Comparison of ENCODE assay signal across 9 cellular contexts in the genomic region with DNA sequence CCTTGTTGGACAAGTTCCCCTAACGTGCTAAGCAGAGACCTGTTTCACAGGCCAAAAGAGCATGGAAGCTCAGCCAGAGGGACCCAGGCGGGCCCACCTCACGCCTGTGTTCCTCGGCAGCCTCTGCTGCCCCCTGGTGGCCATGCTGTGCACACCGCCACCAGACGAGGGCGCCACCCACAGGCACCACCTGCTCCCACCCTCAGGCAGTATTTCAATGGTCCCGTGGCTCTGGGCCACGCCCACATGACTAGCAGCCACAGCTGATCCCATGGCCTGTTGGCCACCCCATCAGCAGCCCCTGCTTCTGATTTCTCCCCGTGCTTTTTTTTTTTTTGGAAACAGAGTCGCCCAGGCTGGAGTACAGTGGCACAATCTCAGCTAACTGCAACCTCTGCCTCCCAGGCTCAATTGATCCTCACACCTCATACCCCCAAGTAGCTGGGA. TPM values are rescaled to one million over a fixed set of nuclear protein-coding genes. Genes with fewer than 3 reads are reported as not detected.
A peak's percentile ranks its signal among the peaks of the same experiment; 100 is the strongest.
DNase-seq lines count a peak whose midpoint lies in the region; ATAC-seq, FAIRE-seq and TF ChIP-seq lines count a peak whose summit lies in the region.
"Had no signal": no experiment of that assay in that cellular context is flagged by ENCODE, and none has a peak within 500 bp of the region (broad histone marks: within the 10 kb centered on the region; RNA-seq: fewer than 3 reads in every experiment).

No MANE protein-coding gene starts in this region.

- H3K4me3 ChIP-seq in osteoblast (ENCODE audit: insufficient read depth, low read length), result no peak overlapping the region
- no peak overlapping the region for H3K4me3 ChIP-seq in transverse colon

- DNase-seq in D721Med (ENCODE audit: insufficient read length, low spot score) (peak; percentile 98), M059J (ENCODE audit: low read depth) (peak; percentile 79), SHP77 treated with DMSO at 0.1 percent for 48 hours (lab: John Stamatoyannopoulos, UW) (peak; percentile 57), foreskin keratinocyte (peak in 1 of 2 donors; percentile 72), osteoblast (ENCODE audit: insufficient read length, low spot score, missing footprints) (peak; percentile 99), transverse colon (peak; percentile 91)
- peak; percentile 96 for DNase-seq in activated effector memory CD4-positive, alpha-beta T cell treated with anti-CD3 and anti-CD28 coated beads, Interleukin-2, amount 50 U/mL, for 16 hours

- H3K4me2 ChIP-seq in osteoblast (ENCODE audit: insufficient read depth, low read length), result no peak overlapping the region

- WGBS in transverse colon (ENCODE audit: low coverage in 1 of 2), 2 donors, result 0 to 19% methylated on average over 2 to 6 of the region's 11 CpGs

- intact Hi-C loops in transverse colon (cut with DNase I; ENCODE audit: low total_unique reads), result loop anchor here (2.0 kb wide), 1 partner anchor 30 kb away; no protein-coding TSS in a partner anchor

- H3K36me3 ChIP-seq in osteoblast (ENCODE audit: insufficient read depth, low read length) (peaks cover 28% of the 10 kb centered on the region), transverse colon (no peaks in the 10 kb centered on the region)

- in situ Hi-C loops in transverse colon (cut with MboI; ENCODE audit: low pct_ligation_motif_present in 1 of 4, low pct_unique_long_range_greater_than_20kb in 1 of 4, low sequenced_read_pairs in 3 of 4), result no loop called here

- H3K79me2 ChIP-seq in osteoblast (ENCODE audit: insufficient read depth, low read length), result no peaks in the 10 kb centered on the region

- no peak for TF ChIP-seq POLR2A in transverse colon (IDR thresholded peaks at IDR 0.05)

- ATAC-seq in GM21576 (IDR thresholded peaks at IDR 0.05; ENCODE audit: unreplicated experiment) (peak; percentile 61), foreskin keratinocyte (peak; percentile 79)

- no peak overlapping the region for H2AFZ ChIP-seq in osteoblast (ENCODE audit: low read length)

- H3K27me3 ChIP-seq in foreskin keratinocyte, result no peaks in the 10 kb centered on the region
- no peaks in the 10 kb centered on the region for H3K27me3 ChIP-seq in osteoblast (ENCODE audit: insufficient read depth, low read length)
- H3K27me3 ChIP-seq in transverse colon, result no peaks in the 10 kb centered on the region

- H3K9me3 ChIP-seq in osteoblast (ENCODE audit: low read depth, low read length) (no peaks in the 10 kb centered on the region), transverse colon (no peaks in the 10 kb centered on the region)

- H3K4me1 ChIP-seq in foreskin keratinocyte (no peaks in the 10 kb centered on the region), osteoblast (ENCODE audit: insufficient read depth, low read length) (peaks cover 5% of the 10 kb centered on the region), transverse colon (peaks cover 0 to 11% (median 0%) of the 10 kb centered on the region in 4 donors)

- no peak for FAIRE-seq in D721Med (lab: Jason Lieb, UNC)
- FAIRE-seq: colon had no signal

- TF ChIP-seq CTCF in D721Med (IDR thresholded peaks at IDR 0.05; ENCODE audit: insufficient read depth, missing control alignments) (peak; percentile 99), foreskin keratinocyte (conservative IDR thresholded peaks at IDR 0.05) (peak; percentile 100), osteoblast (IDR thresholded peaks at IDR 0.05; ENCODE audit: extremely low read depth, low read depth, low read length) (peak; percentile 99), transverse colon (IDR thresholded peaks at IDR 0.05) (peak; percentile 97 to 100 (median 99))

- H3K27ac ChIP-seq in foreskin keratinocyte, result no peak overlapping the region
- H3K27ac ChIP-seq in osteoblast (ENCODE audit: low read depth, low read length), result no peak overlapping the region
- H3K27ac ChIP-seq in transverse colon, result no peak overlapping the region

- no peak for TF ChIP-seq EP300 in transverse colon (IDR thresholded peaks at IDR 0.05; ENCODE audit: low read depth)

- H4K20me1 ChIP-seq in osteoblast (ENCODE audit: insufficient read depth, low read length), result peaks cover 35% of the 10 kb centered on the region

RNA-seq across cellular contexts. Expression of a gene that starts 18.9 kb away (rescaled TPM):
- 67.3 and 91.9 TPM in 2 replicates for total RNA-seq in M059J (2014; rRNA removed; shearing (Covaris generic))
- total RNA-seq in foreskin keratinocyte (64.5 and 77.7 TPM in 2 replicates), osteoblast (180 and 189 TPM in 2 replicates), transverse colon (10 to 100 TPM; 22.3 to 63.2 (median 51.2) TPM)
- 76.2 and 105 TPM in 2 replicates for polyA plus RNA-seq in foreskin keratinocyte

RNA-seq across cellular contexts. Expression of a gene that starts 24.5 kb away (rescaled TPM):
- total RNA-seq in M059J (2014; rRNA removed; shearing (Covaris generic)), result 4.9 and 11.9 TPM in 2 replicates
- total RNA-seq in foreskin keratinocyte (20.3 and 27.5 TPM in 2 replicates), osteoblast (32.2 and 39.5 TPM in 2 replicates), transverse colon (100 to 1,000 TPM in 1 of 4 donors, 10 to 100 TPM in 3; 11.9 to 179 (median 33.8) TPM)
- polyA plus RNA-seq in foreskin keratinocyte, result 27.0 and 32.0 TPM in 2 replicates

RNA-seq across cellular contexts. Expression of a gene that starts 41.5 kb away (rescaled TPM):
- 5.3 and 6.9 TPM in 2 replicates for total RNA-seq in M059J (2014; rRNA removed; shearing (Covaris generic))
- total RNA-seq in foreskin keratinocyte (15.9 and 16.7 TPM in 2 replicates), osteoblast (10.1 and 10.6 TPM in 2 replicates), transverse colon (10 to 100 TPM; 12.8 to 99.5 (median 22.6) TPM)
- 26.2 and 28.4 TPM in 2 replicates for polyA plus RNA-seq in foreskin keratinocyte

RNA-seq across cellular contexts. Expression of a gene that starts 43.3 kb away (rescaled TPM):
- 49.5 and 50.4 TPM in 2 replicates for total RNA-seq in M059J (2014; rRNA removed; shearing (Covaris generic))
- total RNA-seq in foreskin keratinocyte (46.4 and 67.2 TPM in 2 replicates), osteoblast (9.4 and 14.5 TPM in 2 replicates), transverse colon (10 to 100 TPM in 3 of 4 donors, 1 to 10 TPM in 1; 5.6 to 27.9 (median 20.2) TPM)
- polyA plus RNA-seq in foreskin keratinocyte, result 70.7 and 98.1 TPM in 2 replicates

RNA-seq across cellular contexts. Expression of a gene that starts 43.5 kb away (rescaled TPM):
- 8.3 and 11.2 TPM in 2 replicates for total RNA-seq in M059J (2014; rRNA removed; shearing (Covaris generic))
- 10.7 and 16.2 TPM in 2 replicates for total RNA-seq in foreskin keratinocyte
- polyA plus RNA-seq in foreskin keratinocyte, result 30.2 and 35.2 TPM in 2 replicates
- 1.4 and 2.1 TPM in 2 replicates for total RNA-seq in osteoblast
- total RNA-seq in transverse colon, result 10 to 100 TPM in 1 of 4 donors, 1 to 10 TPM in 2, not detected in 1; 4.6 to 12.7 (median 5.2) TPM
